Comparison of ENCODE assay signal across 14 cellular contexts in the genomic region with DNA sequence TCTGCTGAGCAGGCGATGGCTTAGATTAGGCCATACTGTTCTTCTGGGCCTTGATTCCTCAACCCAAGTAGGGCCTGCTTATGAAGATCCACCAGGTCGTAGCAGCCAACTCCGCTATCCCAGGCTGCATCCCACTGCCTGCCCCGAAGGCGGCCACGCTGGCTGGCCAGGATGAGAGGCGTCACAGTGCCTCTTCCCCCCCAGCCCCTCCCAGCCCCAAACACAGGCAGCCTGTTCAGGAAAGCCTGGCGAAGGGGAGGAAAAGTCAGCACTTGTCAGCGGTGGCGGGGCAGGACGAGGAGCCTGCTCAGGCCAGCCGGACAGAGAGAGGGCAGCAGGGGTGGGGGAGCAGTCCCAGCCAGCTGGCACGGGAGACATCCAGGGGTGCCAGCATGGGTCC. TPM values are rescaled to one million over a fixed set of nuclear protein-coding genes. Genes with fewer than 3 reads are reported as not detected.
DNase-seq lines count a peak whose midpoint lies in the region; ATAC-seq and TF ChIP-seq lines count a peak whose summit lies in the region.
"Had no signal": no experiment of that assay in that cellular context is flagged by ENCODE, and none has a peak within 500 bp of the region (broad histone marks: within the 10 kb centered on the region; RNA-seq: fewer than 3 reads in every experiment).

No MANE protein-coding gene starts in this region.

- no peak overlapping the region for H2BK12ac ChIP-seq in mesenchymal stem cell (ENCODE audit: low read length in 2 of 2)

- H3K4me3 ChIP-seq in right cardiac atrium (ENCODE audit: low read length) (no peak overlapping the region), right atrium auricular region (no peak overlapping the region), endodermal cell (ENCODE audit: low read length) (no peak overlapping the region), mesenchymal stem cell (ENCODE audit: insufficient read depth in 1 of 2, low read depth in 1 of 2, low read length in 2 of 2) (no peak overlapping the region), Karpas-422 (ENCODE audit: low read length) (no peak overlapping the region)

- H3K36me3 ChIP-seq in right atrium auricular region = no peaks in the 10 kb centered on the region
- no peaks in the 10 kb centered on the region for H3K36me3 ChIP-seq in endodermal cell (ENCODE audit: control insufficient read depth, insufficient read depth, low read length)
- no peaks in the 10 kb centered on the region for H3K36me3 ChIP-seq in mesenchymal stem cell (ENCODE audit: control insufficient read depth in 1 of 2, insufficient read depth in 2 of 2, low read depth in 1 of 2, low read length in 2 of 2)
- no peaks in the 10 kb centered on the region for H3K36me3 ChIP-seq in Karpas-422 (ENCODE audit: insufficient read depth, low read length)

- no peaks in the 10 kb centered on the region for H3K36me3 Mint-ChIP-seq in endodermal cell (ENCODE audit: low read depth)
- H3K36me3 Mint-ChIP-seq: CD4-positive, alpha-beta memory T cell had no signal

- H3K23ac ChIP-seq in mesenchymal stem cell (ENCODE audit: low read length in 2 of 2) = no peak overlapping the region

- H2AK5ac ChIP-seq in mesenchymal stem cell (ENCODE audit: low read length, severe bottlenecking) = no peak overlapping the region

- H3K27me3 ChIP-seq in right cardiac atrium (ENCODE audit: control insufficient read depth, insufficient read depth) = no peaks in the 10 kb centered on the region
- no peaks in the 10 kb centered on the region for H3K27me3 ChIP-seq in right atrium auricular region
- peaks cover 57% of the 10 kb centered on the region for H3K27me3 ChIP-seq in endodermal cell (ENCODE audit: control insufficient read depth, insufficient read depth, low read length, poor library complexity, severe bottlenecking)
- H3K27me3 ChIP-seq in mesenchymal stem cell (ENCODE audit: control insufficient read depth in 1 of 2, insufficient read depth in 1 of 2, low read length in 2 of 2) = peaks cover 69 to 78% of the 10 kb centered on the region in 2 experiments
- H3K27me3 ChIP-seq in Karpas-422 (ENCODE audit: low read length) = no peaks in the 10 kb centered on the region

- H3K9me2 ChIP-seq in Karpas-422 (replicated peaks; ENCODE audit: insufficient read depth, low read length) = no peaks in the 10 kb centered on the region

- DNase-seq in right cardiac atrium = peak; percentile 36 to 71 (median 64)
- no peak for DNase-seq in right atrium auricular region (ENCODE audit: low spot score)
- peak; percentile 61 for DNase-seq in endodermal cell
- no peak for DNase-seq in mesenchymal stem cell
- DNase-seq in Karpas-422 = no peak
- DNase-seq: ACHN, DMS79, GDM1, IMR-90 had no signal

- H3K4me1 ChIP-seq in right cardiac atrium (ENCODE audit: control insufficient read depth, insufficient read depth, low read length) (peaks cover 12% of the 10 kb centered on the region), right atrium auricular region (peaks cover 0 to 23% of the 10 kb centered on the region in 2 donors), endodermal cell (ENCODE audit: control insufficient read depth, insufficient read depth, low read length) (peaks cover 5% of the 10 kb centered on the region), mesenchymal stem cell (ENCODE audit: control insufficient read depth, insufficient read depth, low read depth, low read length) (peaks cover 14% of the 10 kb centered on the region), Karpas-422 (ENCODE audit: low read length) (no peaks in the 10 kb centered on the region)

- no peaks in the 10 kb centered on the region for H3K9me3 Mint-ChIP-seq in endodermal cell
- H3K9me3 Mint-ChIP-seq: CD4-positive, alpha-beta memory T cell had no signal

- peaks cover 96% of the 10 kb centered on the region for H3K27me3 Mint-ChIP-seq in endodermal cell (ENCODE audit: insufficient read depth)

- TF ChIP-seq CTCF in right atrium auricular region (IDR thresholded peaks at IDR 0.05) (no peak), endodermal cell (conservative IDR thresholded peaks at IDR 0.05) (no peak)

- H3K4ac ChIP-seq in mesenchymal stem cell (ENCODE audit: low read depth in 1 of 2, low read length in 2 of 2) = no peak overlapping the region

- no peaks in the 10 kb centered on the region for H3K79me2 ChIP-seq in Karpas-422 (ENCODE audit: low read length)

- H3K27ac ChIP-seq in right cardiac atrium (ENCODE audit: low read length) (no peak overlapping the region), right atrium auricular region (no peak overlapping the region), endodermal cell (ENCODE audit: low read depth, low read length) (no peak overlapping the region), mesenchymal stem cell (ENCODE audit: low read length, poor library complexity, severe bottlenecking) (no peak overlapping the region), Karpas-422 (ENCODE audit: low read length) (no peak overlapping the region)
- H3K27ac ChIP-seq: HL-60 had no signal

- no peak overlapping the region for H3K18ac ChIP-seq in mesenchymal stem cell (ENCODE audit: low read depth in 1 of 2, low read length in 2 of 2)

- H3K4me2 ChIP-seq in mesenchymal stem cell (ENCODE audit: low read length, poor library complexity, severe bottlenecking) (no peak overlapping the region), Karpas-422 (ENCODE audit: low read depth, low read length, poor library complexity, severe bottlenecking) (no peak overlapping the region)

- intact Hi-C loops in right cardiac atrium (cut with DNase I) = no loop called here

- no peaks in the 10 kb centered on the region for H3K79me1 ChIP-seq in mesenchymal stem cell (replicated peaks; ENCODE audit: low read length, poor library complexity, severe bottlenecking)

- H3K4me3 Mint-ChIP-seq in endodermal cell = no peak overlapping the region
- H3K4me3 Mint-ChIP-seq: CD4-positive, alpha-beta memory T cell had no signal

- no peak overlapping the region for H3K14ac ChIP-seq in mesenchymal stem cell (ENCODE audit: low read length in 2 of 2)

- no peak overlapping the region for H3K27ac Mint-ChIP-seq in endodermal cell
- H3K27ac Mint-ChIP-seq: CD4-positive, alpha-beta memory T cell had no signal

- peak overlapping the region; percentile 15 for H4K91ac ChIP-seq in mesenchymal stem cell (ENCODE audit: low read length)

- no peak overlapping the region for H2BK5ac ChIP-seq in mesenchymal stem cell (ENCODE audit: low read depth, low read length, poor library complexity, severe bottlenecking)

- H2AFZ ChIP-seq in mesenchymal stem cell (ENCODE audit: low read depth, low read length) (no peak overlapping the region), Karpas-422 (ENCODE audit: low read length) (no peak overlapping the region)

- peaks cover 13% of the 10 kb centered on the region for H3K4me1 Mint-ChIP-seq in endodermal cell

- no peak overlapping the region for H4K8ac ChIP-seq in mesenchymal stem cell (ENCODE audit: low read length)

- H3K9ac ChIP-seq in endodermal cell (ENCODE audit: extremely low read depth, low read length, poor library complexity, severe bottlenecking) (no peak overlapping the region), mesenchymal stem cell (ENCODE audit: low read length) (no peak overlapping the region), Karpas-422 (ENCODE audit: low read length) (no peak overlapping the region)

- H3K9me3 ChIP-seq in right cardiac atrium (ENCODE audit: control insufficient read depth, low read length) = no peaks in the 10 kb centered on the region
- H3K9me3 ChIP-seq in right atrium auricular region = no peaks in the 10 kb centered on the region
- H3K9me3 ChIP-seq in endodermal cell (ENCODE audit: control insufficient read depth, low read length) = no peaks in the 10 kb centered on the region
- no peaks in the 10 kb centered on the region for H3K9me3 ChIP-seq in mesenchymal stem cell (ENCODE audit: control insufficient read depth, low read length)
- no peaks in the 10 kb centered on the region for H3K9me3 ChIP-seq in Karpas-422 (ENCODE audit: low read length)

- 48% methylated on average over 13 of the region's 13 CpGs for WGBS in right cardiac atrium
- WGBS in endodermal cell (ENCODE audit: insufficient coverage in 1 of 2, insufficient read length in 1 of 2), 2 experiments = 78 to 81% methylated on average over 2 to 13 of the region's 13 CpGs
- WGBS in mesenchymal stem cell = 67% methylated on average over 13 of the region's 13 CpGs

- no peak overlapping the region for H2BK15ac ChIP-seq in mesenchymal stem cell (ENCODE audit: low read depth, poor library complexity, severe bottlenecking)

- peak in 1 of 2 donors; percentile 5 for ATAC-seq in right cardiac atrium
- ATAC-seq in GM21723 (IDR thresholded peaks at IDR 0.05; ENCODE audit: unreplicated experiment) = no peak
- ATAC-seq in HG02885 (IDR thresholded peaks at IDR 0.05; ENCODE audit: poor library complexity, unreplicated experiment) = no peak
- ATAC-seq: HCT116 had no signal

- no peaks in the 10 kb centered on the region for H4K20me1 ChIP-seq in Karpas-422 (ENCODE audit: insufficient read depth, low read depth, low read length)

- no peak overlapping the region for H2BK120ac ChIP-seq in mesenchymal stem cell (ENCODE audit: low read depth, low read length)

RNA-seq across cellular contexts. Expression of gene PTH1R, which starts 11.2 kb away (rescaled TPM):
- total RNA-seq in right cardiac atrium (10 to 100 TPM in 3 of 4 donors, 1 to 10 TPM in 1; 9.3 to 15.6 (median 12.6) TPM), right atrium auricular region (10 to 100 TPM in 1 of 2 donors, 1 to 10 TPM in 1; 7.2 to 10.1 TPM), endodermal cell (1 to 10 TPM in 1 of 2 donors, under 1 TPM in 1; 0.69 to 4.8 TPM)
- polyA plus RNA-seq in right cardiac atrium = 18.5 TPM
- polyA plus RNA-seq in endodermal cell (2013, experiment 1 of 2) = 5.2 TPM
- 4.3 TPM for polyA plus RNA-seq in endodermal cell (2013, experiment 2 of 2)
- polyA plus RNA-seq in mesenchymal stem cell (2013, experiment 1 of 2) = 0.15 TPM
- 0.27 TPM for polyA plus RNA-seq in mesenchymal stem cell (2013, experiment 2 of 2)
- total RNA-seq in Karpas-422 (2014; rRNA removed; shearing (Covaris generic); ENCODE audit: low replicate concordance) = not detected in 2 replicates
- total RNA-seq: CD4-positive, alpha-beta memory T cell had no signal
- polyA plus RNA-seq: CD4-positive, alpha-beta memory T cell had no signal

RNA-seq across cellular contexts. Expression of gene MYL3, which starts 25.5 kb away (rescaled TPM):
- total RNA-seq in right cardiac atrium = 100 to 1,000 TPM in 3 of 4 donors, 10 to 100 TPM in 1; 42.7 to 442 (median 293) TPM
- polyA plus RNA-seq in right cardiac atrium = 1,012 TPM
- 100 to 1,000 TPM; 208 to 223 TPM for total RNA-seq in right atrium auricular region
- 1 to 10 TPM; 1.6 to 2.3 TPM for total RNA-seq in endodermal cell
- polyA plus RNA-seq in endodermal cell (2013, experiment 1 of 2) = 1.4 TPM
- polyA plus RNA-seq in endodermal cell (2013, experiment 2 of 2) = 0.70 TPM
- polyA plus RNA-seq in mesenchymal stem cell (2013, experiment 1 of 2) = 0.25 TPM
- polyA plus RNA-seq in mesenchymal stem cell (2013, experiment 2 of 2) = 0.14 TPM
- total RNA-seq in Karpas-422 (2014; rRNA removed; shearing (Covaris generic); ENCODE audit: low replicate concordance) = not detected in 2 replicates
- total RNA-seq: CD4-positive, alpha-beta memory T cell; IMR-90 had no signal
- polyA plus RNA-seq: CD4-positive, alpha-beta memory T cell had no signal

Comparison
In these comparisons a context has a peak if more than half of its experiments do, and no peak if none do; other contexts are left out.
1. DNase-seq: peak in right cardiac atrium (3 of 3) and endodermal cell (single experiment); none in right atrium auricular region (single experiment), mesenchymal stem cell (single experiment) and Karpas-422 (single experiment).
2. RNA of gene MYL3, which starts 25.5 kb away (total RNA-seq): 42.7 to 442 TPM in right cardiac atrium and 208 to 223 TPM in right atrium auricular region; 1.6 to 2.3 TPM in endodermal cell and not detected in Karpas-422; every median in the first group is over 10 times any median in the second.